In genomic region chr1:116313776-116314175, GRCh38 we compare ENCODE assay signal across 17 cellular contexts.
"Had no signal": no experiment of that assay in that cellular context is flagged by ENCODE, and none has a peak within 500 bp of the region (broad histone marks: within the 10 kb centered on the region; RNA-seq: fewer than 3 reads in every experiment).

No MANE protein-coding gene starts in this region.

- H3K9me3 ChIP-seq: SK-N-SH had no signal

- DNase-seq: KBM-7, NCI-H1092, NCI-H1105 treated with DMSO at 0.1 percent for 48 hours, NCI-H1417 treated with DMSO at 0.1 percent for 48 hours, NCI-H146, NCI-H1694 treated with DMSO at 0.1 percent for 48 hours, NCI-H1930, NCI-H2081, NCI-H2107, NCI-H2227 treated with DMSO at 0.1 percent for 48 hours, NCI-H524, NCI-H526 treated with DMSO at 0.1 percent for 48 hours, NCI-H748 treated with DMSO at 0.1 percent for 48 hours, SHP77, SK-N-SH had no signal

- ATAC-seq: Panc1 had no signal

- H3K9ac ChIP-seq: SK-N-SH had no signal

- H3K27ac ChIP-seq: RWPE1 had no signal
